Comparison of ENCODE assay signal across 8 cellular contexts in the genomic region with DNA sequence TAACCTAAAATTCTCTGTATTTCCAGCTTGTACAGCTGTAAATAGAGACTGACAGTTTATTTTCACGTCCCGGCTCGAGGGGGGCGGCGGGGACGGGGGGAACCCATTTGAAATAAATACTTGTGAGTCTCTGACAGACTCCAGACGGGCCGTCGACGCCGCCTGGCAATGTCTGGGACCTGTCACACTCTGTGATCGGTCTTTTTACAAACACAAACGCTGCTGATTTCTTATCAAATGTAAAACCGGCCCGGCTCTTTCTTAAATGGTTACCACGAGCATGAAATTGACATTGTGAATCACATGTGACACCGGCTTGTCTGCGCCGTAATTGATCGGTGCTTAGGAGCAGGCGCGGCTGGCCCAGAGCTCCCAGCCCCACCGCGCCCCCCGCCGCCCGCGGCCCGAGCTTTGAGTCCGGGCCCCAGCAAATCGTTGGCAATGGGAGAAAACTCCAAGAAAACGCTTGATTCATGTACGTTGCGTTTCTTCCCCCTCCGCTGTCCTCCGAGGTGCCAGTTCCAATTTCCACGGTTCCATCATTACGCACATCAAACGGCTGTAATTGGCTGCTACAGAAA. TPM values are rescaled to one million over a fixed set of nuclear protein-coding genes. Genes with fewer than 3 reads are reported as not detected.
DNase-seq lines count a peak whose midpoint lies in the region; ATAC-seq, FAIRE-seq and TF ChIP-seq lines count a peak whose summit lies in the region.

No MANE protein-coding gene starts in this region.

- H3K9me3 Mint-ChIP-seq in Calu3 (ENCODE audit: low read depth, unreplicated experiment) = no peaks in the 10 kb centered on the region

- no peaks in the 10 kb centered on the region for H3K36me3 Mint-ChIP-seq in Calu3 (ENCODE audit: insufficient read depth, unreplicated experiment)

- H3K4me3 ChIP-seq in SJCRH30 = peak overlapping the region; percentile 31
- H3K4me3 ChIP-seq in fibroblast of the aortic adventitia (ENCODE audit: low read depth, low read length) = peak overlapping the region; percentile 53
- peak overlapping the region; percentile 48 for H3K4me3 ChIP-seq in parathyroid adenoma (ENCODE audit: low read depth, low read length)

- H3K79me2 ChIP-seq in parathyroid adenoma = no peaks in the 10 kb centered on the region

- no peak overlapping the region for H3K9ac ChIP-seq in parathyroid adenoma

- CTCF ChIA-PET in Calu3 (lab: Charles Lee) = no interaction called here

- TF ChIP-seq CTCF in Calu3 (IDR thresholded peaks at IDR 0.05; ENCODE audit: unreplicated experiment) (no peak), fibroblast of the aortic adventitia (IDR thresholded peaks at IDR 0.05; ENCODE audit: insufficient read depth, low read length) (no peak), parathyroid adenoma (IDR thresholded peaks at IDR 0.05) (no peak)

- intact Hi-C loops in Calu3 (cut with micrococcal nuclease; ENCODE audit: unreplicated experiment) = no loop called here

- H3K9me3 ChIP-seq in SJCRH30 (replicated peaks) = no peaks in the 10 kb centered on the region
- no peaks in the 10 kb centered on the region for H3K9me3 ChIP-seq in parathyroid adenoma (ENCODE audit: control insufficient read depth, low read length)

- H3K4me1 ChIP-seq in SJCRH30 = no peaks in the 10 kb centered on the region
- H3K4me1 ChIP-seq in parathyroid adenoma = no peaks in the 10 kb centered on the region

- no peak overlapping the region for H3K27ac Mint-ChIP-seq in Calu3 (ENCODE audit: unreplicated experiment)

- H3K4me3 Mint-ChIP-seq in Calu3 (ENCODE audit: low read depth, unreplicated experiment) = peak overlapping the region; percentile 51

- H2AFZ ChIP-seq in parathyroid adenoma = peak overlapping the region; percentile 74

- H3K4me1 Mint-ChIP-seq in Calu3 (ENCODE audit: low read depth, unreplicated experiment) = peaks cover 7% of the 10 kb centered on the region

- H3K36me3 ChIP-seq in SJCRH30 (no peaks in the 10 kb centered on the region), parathyroid adenoma (ENCODE audit: control insufficient read depth, insufficient read depth, low read length) (no peaks in the 10 kb centered on the region)

- peak overlapping the region; percentile 82 for H3K4me2 ChIP-seq in parathyroid adenoma (ENCODE audit: low read length)

- DNase-seq in Calu3 (no peak), SJCRH30 (no peak), fibroblast of the aortic adventitia (ENCODE audit: low read depth) (peak; percentile 2), HTR-8/SVneo (ENCODE audit: insufficient read length, low spot score) (no peak), RPMI8226 (no peak)
- no peak for DNase-seq in stimulated activated CD4-positive, alpha-beta T cell treated with anti-CD3 and anti-CD28 coated beads, Interleukin-4, amount 100 ng/mL, for 24 hours

- no peak for FAIRE-seq in HTR-8/SVneo (lab: Jason Lieb, UNC)

- H3K27me3 ChIP-seq in SJCRH30 (no peaks in the 10 kb centered on the region), parathyroid adenoma (ENCODE audit: control insufficient read depth, insufficient read depth, low read length) (no peaks in the 10 kb centered on the region)

- H3K27ac ChIP-seq in SJCRH30 (peak overlapping the region; percentile 7; the same call in 1 of the 2 replicates), parathyroid adenoma (no peak overlapping the region)

- no TSS peak for BruUV-seq in Calu3 (replicated peaks; lab: Mats Ljungman, UMichigan)

- ATAC-seq in HG02759 (IDR thresholded peaks at IDR 0.05; ENCODE audit: unreplicated experiment) = no peak

- H3K27me3 Mint-ChIP-seq in Calu3 (ENCODE audit: unreplicated experiment) = peaks cover 100% of the 10 kb centered on the region

RNA-seq across cellular contexts. Expression of gene UNCX, which starts 57.1 kb away (rescaled TPM):
- not detected in 2 replicates for total RNA-seq in Calu3 (2022)
- 0.08 and 0.30 TPM in 2 replicates for total RNA-seq in SJCRH30 (2014; rRNA removed; shearing (Covaris generic))
- total RNA-seq in fibroblast of the aortic adventitia (ENCODE audit: low replicate concordance) = not detected in 2 replicates
